8 cellular contexts compared by ENCODE assay signal in genomic region chr10:80078448-80079311, GRCh38. TPM values are rescaled to one million over a fixed set of nuclear protein-coding genes. Genes with fewer than 3 reads are reported as not detected.
DNase-seq lines count a peak whose midpoint lies in the region; ATAC-seq and TF ChIP-seq lines count a peak whose summit lies in the region.

Gene TMEM254, plus strand, starts transcription at chr10:80078665. Its CDS starts 35 bp downstream, at chr10:80078700.

- H3K36me3 ChIP-seq in psoas muscle (ENCODE audit: insufficient read depth in 1 of 2, low read depth in 1 of 2) (peaks cover 2 to 20% of the 10 kb centered on the region in 2 donors), urinary bladder (ENCODE audit: insufficient read depth) (peaks cover 2% of the 10 kb centered on the region)

- no peaks in the 10 kb centered on the region for H3K27me3 Mint-ChIP-seq in T-helper 17 cell

- ATAC-seq in HG02840 (IDR thresholded peaks at IDR 0.05; ENCODE audit: low FRiP score, unreplicated experiment) = peak; percentile 88
- peak; percentile 85 for ATAC-seq in T-helper 17 cell
- ATAC-seq in left ventricle myocardium superior = peak; percentile 97
- ATAC-seq in psoas muscle = peak; percentile 95 to 97 (median 96)

- no peak for TF ChIP-seq CTCF in psoas muscle (IDR thresholded peaks at IDR 0.05)

- WGBS in psoas muscle, 3 donors = 0 to 1% (median 0%) methylated on average over 61 to 64 of the region's 64 CpGs
- under 1% methylated on average over 64 of the region's 64 CpGs for WGBS in urinary bladder

- DNase-seq in NCI-H1436 (lab: John Stamatoyannopoulos, UW) (peak; percentile 76), T-helper 17 cell (peak; percentile 65 to 79 (median 69)), amygdala (lab: John Stamatoyannopoulos, UW) (peak; percentile 51 to 92 (median 81)), left ventricle myocardium superior (peak; percentile 96), psoas muscle (peak; percentile 96 to 97)

- H3K27ac Mint-ChIP-seq in T-helper 17 cell = peak within 1 kb of the TSS; percentile 97

- H3K4me1 Mint-ChIP-seq in T-helper 17 cell = peaks cover 20% of the 10 kb centered on the region

- H3K4me3 ChIP-seq in psoas muscle = peak within 1 kb of the TSS; percentile 74
- H3K4me3 ChIP-seq in urinary bladder (ENCODE audit: low read depth, low read length) = peak within 1 kb of the TSS; percentile 55

- intact Hi-C loops in left ventricle myocardium superior (cut with micrococcal nuclease) = no loop called here
- intact Hi-C loops in psoas muscle (cut with DNase I) = loop anchor here in 1 of 2 donors (10.0 kb wide), 1 partner anchor 126 kb away; the partner anchor contains the start of gene ANXA11

- peak; percentile 50 for TF ChIP-seq POLR2A in GM15510 (IDR thresholded peaks at IDR 0.05; ENCODE audit: borderline replicate concordance, extremely low read depth, insufficient read length)

- peak within 1 kb of the TSS; percentile 98 for H3K4me3 Mint-ChIP-seq in T-helper 17 cell

- H3K4me1 ChIP-seq in psoas muscle = peaks cover 10% of the 10 kb centered on the region
- H3K4me1 ChIP-seq in urinary bladder (ENCODE audit: insufficient read depth) = no peaks in the 10 kb centered on the region

- H3K27me3 ChIP-seq in psoas muscle (ENCODE audit: insufficient read depth in 3 of 3, low read length in 2 of 3) = no peaks in the 10 kb centered on the region

- H3K27ac ChIP-seq in psoas muscle = peak within 1 kb of the TSS; percentile 96
- peak within 1 kb of the TSS; percentile 86 for H3K27ac ChIP-seq in urinary bladder (ENCODE audit: low read depth)

- H3K36me3 Mint-ChIP-seq in T-helper 17 cell (ENCODE audit: low read depth) = peaks cover 2% of the 10 kb centered on the region

- H3K9me3 ChIP-seq in T-helper 17 cell (ENCODE audit: control insufficient read depth, low read length, poor library complexity, severe bottlenecking) = no peaks in the 10 kb centered on the region
- H3K9me3 ChIP-seq in psoas muscle = no peaks in the 10 kb centered on the region

RNA-seq across cellular contexts. Expression of gene TMEM254, which starts in this region (rescaled TPM):
- total RNA-seq in T-helper 17 cell = 10 to 100 TPM in 1 of 2 donors, 1 to 10 TPM in 1; 8.1 to 11.3 TPM
- total RNA-seq in left ventricle myocardium superior = 6.9 TPM
- 1 to 10 TPM; 2.1 to 4.8 (median 3.1) TPM for total RNA-seq in psoas muscle
- 1 to 10 TPM; 4.7 to 8.2 (median 5.7) TPM for polyA plus RNA-seq in psoas muscle
- 14.8 TPM for total RNA-seq in urinary bladder
- 18.3 TPM for polyA plus RNA-seq in urinary bladder

Comparison
In these comparisons a context has a peak if more than half of its experiments do, and no peak if none do; other contexts are left out.
1. Peak in every context shown above with its lines: DNase-seq, ATAC-seq, H3K4me3 ChIP-seq and H3K27ac ChIP-seq.